ENCODE assay signal across 8 cellular contexts in the genomic region with DNA sequence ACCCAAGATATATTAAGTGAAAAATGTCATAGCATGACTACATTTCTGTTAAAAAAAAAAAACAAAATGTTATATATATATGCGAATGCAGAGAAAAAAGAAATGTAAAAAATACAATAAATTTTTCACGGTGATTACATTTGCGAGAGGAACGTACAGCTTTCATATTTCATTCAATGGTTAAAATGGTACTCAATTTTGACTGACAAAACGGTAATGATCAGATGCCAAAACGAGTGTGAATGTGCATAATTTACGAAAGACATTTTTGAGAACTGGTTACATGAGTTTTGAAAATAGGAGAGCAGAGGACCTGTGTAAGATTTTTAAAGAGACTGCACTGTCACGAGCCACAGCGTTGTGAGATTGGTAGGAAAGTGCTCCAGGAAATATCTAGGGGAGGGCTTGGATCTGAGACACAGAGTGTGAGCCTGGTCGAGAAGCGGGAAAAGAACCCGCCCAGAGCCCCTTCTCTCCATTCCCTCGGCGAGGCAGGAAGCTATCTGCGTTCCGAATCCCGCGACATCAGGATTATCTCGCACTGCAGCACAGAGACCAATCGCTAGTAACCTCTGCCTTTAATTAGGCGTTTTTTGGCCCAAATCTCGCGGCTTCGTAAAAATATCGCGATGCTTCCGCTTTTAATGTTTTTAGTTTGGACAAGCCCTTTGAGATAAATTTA. TPM values are rescaled to one million over a fixed set of nuclear protein-coding genes. Genes with fewer than 3 reads are reported as not detected.
DNase-seq lines count a peak whose midpoint lies in the region; ATAC-seq, FAIRE-seq and TF ChIP-seq lines count a peak whose summit lies in the region.

No MANE protein-coding gene starts in this region.

- DNase-seq in AG04449 (ENCODE audit: low read depth, low spot score): peak; percentile 75
- peak; percentile 88 for DNase-seq in NCI-H2196 treated with DMSO at 0.1 percent for 48 hours (lab: John Stamatoyannopoulos, UW; ENCODE audit: unreplicated experiment)
- peak; percentile 98 for DNase-seq in WERI-Rb-1
- peak; percentile 96 to 98 for DNase-seq in cardiac fibroblast (ENCODE audit: low read depth in 2 of 2)
- peak; percentile 91 for DNase-seq in iPS-NIHi7 (ENCODE audit: extremely low spot score)
- DNase-seq in small intestine: peak; percentile 97

- no peak for FAIRE-seq in small intestine (lab: Jason Lieb, UNC)

- H3K4me1 ChIP-seq in small intestine (ENCODE audit: control insufficient read depth in 2 of 2, insufficient read depth in 1 of 2, low read depth in 1 of 2, low read length in 1 of 2): no peaks in the 10 kb centered on the region

- 10 to 11% (median 11%) methylated on average over 27 of the region's 27 CpGs for WGBS in small intestine, 3 donors

- H3K27me3 ChIP-seq in WERI-Rb-1 (ENCODE audit: insufficient read depth, low read depth, severe bottlenecking) (no peaks in the 10 kb centered on the region), small intestine (ENCODE audit: control insufficient read depth in 2 of 2, insufficient read depth in 2 of 2, low read length in 2 of 2) (no peaks in the 10 kb centered on the region)

- CTCF ChIA-PET in AG04449 (lab: Yijun Ruan, JAX): interaction anchor here (1.4 kb wide), 1 partner anchor 27 kb away, joined by 4 read pairs; no protein-coding TSS in a partner anchor

- peak overlapping the region; percentile 95 for H3K27ac ChIP-seq in WERI-Rb-1
- peak overlapping the region; percentile 88 to 99 for H3K27ac ChIP-seq in small intestine (ENCODE audit: low read depth in 1 of 2, low read length in 1 of 2)

- no peaks in the 10 kb centered on the region for H3K9me3 ChIP-seq in WERI-Rb-1 (ENCODE audit: severe bottlenecking)
- no peaks in the 10 kb centered on the region for H3K9me3 ChIP-seq in small intestine (ENCODE audit: control insufficient read depth, low read depth)

- peaks cover 9% of the 10 kb centered on the region for H3K36me3 ChIP-seq in WERI-Rb-1
- no peaks in the 10 kb centered on the region for H3K36me3 ChIP-seq in small intestine (ENCODE audit: control insufficient read depth in 2 of 2, insufficient read depth in 2 of 2, low read length in 2 of 2)

- TF ChIP-seq CTCF in AG04449 (IDR thresholded peaks at IDR 0.05; ENCODE audit: insufficient read depth, low read length, missing control alignments) (no peak), WERI-Rb-1 (IDR thresholded peaks at IDR 0.05; ENCODE audit: low read depth, low read length) (no peak), cardiac fibroblast (IDR thresholded peaks at IDR 0.05; ENCODE audit: low read depth, low read length) (no peak)

- H3K4me3 ChIP-seq in AG04449 (ENCODE audit: low read depth, low read length) (peak overlapping the region; percentile 77), WERI-Rb-1 (ENCODE audit: low read depth, low read length) (peak overlapping the region; percentile 75), cardiac fibroblast (replicated peaks in 1 of 2; ENCODE audit: low read depth in 2 of 2, low read length in 2 of 2) (peak overlapping the region; percentile 56 to 68), small intestine (ENCODE audit: low read depth in 1 of 2, low read length in 2 of 2) (peak overlapping the region; percentile 31 to 55)

- POLR2A ChIA-PET in AG04449 (lab: Yijun Ruan, JAX): interaction anchor here (0.7 to 2.0 kb wide), 7 partner anchors 10 to 239 kb away, joined by 3 to 18 read pairs (median 3); partner anchors contain the start of gene TRIM27

- ATAC-seq in GM18870 (IDR thresholded peaks at IDR 0.05; ENCODE audit: unreplicated experiment) (peak; percentile 68), HG03135 (IDR thresholded peaks at IDR 0.05; ENCODE audit: unreplicated experiment) (peak; percentile 65)

RNA-seq across cellular contexts. Expression of gene TRIM27, which starts 28.5 kb away (rescaled TPM):
- 10 to 100 TPM; 30.5 to 42.0 (median 31.3) TPM for polyA plus RNA-seq in small intestine

Comparison
In these comparisons a context has a peak if more than half of its experiments do, and no peak if none do; other contexts are left out.
1. Peak in every context shown above with its lines: DNase-seq, ATAC-seq, H3K4me3 ChIP-seq and H3K27ac ChIP-seq.